ENCODE assay signal across 24 cellular contexts in the genomic region with DNA sequence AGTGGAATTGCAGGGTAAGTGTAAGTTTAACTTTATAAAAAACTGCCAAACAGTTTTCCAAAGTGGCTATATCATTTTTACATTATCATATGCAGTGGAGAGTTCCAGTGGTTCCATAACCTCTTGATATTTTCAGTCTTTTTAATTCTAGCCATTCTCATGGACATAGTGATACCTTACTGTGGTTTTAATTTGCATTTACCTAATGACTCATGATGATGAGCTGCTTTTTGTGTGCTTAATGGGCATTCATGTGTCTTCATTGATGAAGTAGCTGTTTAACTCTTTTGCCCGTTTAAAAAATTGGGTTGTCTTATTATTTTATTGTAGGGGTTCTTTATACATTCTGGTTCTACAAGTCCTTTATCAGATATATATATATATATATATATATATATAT. TPM values are rescaled to one million over a fixed set of nuclear protein-coding genes. Genes with fewer than 3 reads are reported as not detected.
A peak's percentile ranks its signal among the peaks of the same experiment; 100 is the strongest.
DNase-seq lines count a peak whose midpoint lies in the region; ATAC-seq, FAIRE-seq and TF ChIP-seq lines count a peak whose summit lies in the region.
"Had no signal": no experiment of that assay in that cellular context is flagged by ENCODE, and none has a peak within 500 bp of the region (broad histone marks: within the 10 kb centered on the region; RNA-seq: fewer than 3 reads in every experiment).

No MANE protein-coding gene starts in this region.

- no peak for DNase-seq in H54 (ENCODE audit: insufficient read length, low spot score)
- peak; percentile 55 for DNase-seq in M059J (ENCODE audit: low read depth)
- no peak for DNase-seq in activated B cell treated with CpG ODN at 0.5 μM for 24 hours
- peak; percentile 20 for DNase-seq in kidney tubule cell (ENCODE audit: low spot score)
- DNase-seq in omental fat pad (ENCODE audit: low spot score): no peak
- DNase-seq in pancreas: no peak
- DNase-seq in DMS 273 (lab: John Stamatoyannopoulos, UW; ENCODE audit: unreplicated experiment): no peak
- no peak for DNase-seq in spleen
- DNase-seq: Caco-2; CD4-positive, CD25-positive, alpha-beta regulatory T cell; DND-41; H9; HFFc6; NCI-H1105; NCI-H146; NCI-H2029; NCI-H2227 treated with DMSO at 0.1 percent for 48 hours; NCI-H510A; NCI-H774; Peyer's patch had no signal

- H3K4me1 ChIP-seq in pancreas (peaks cover 8 to 28% (median 22%) of the 10 kb centered on the region in 3 donors), spleen (peaks cover 4 to 32% (median 11%) of the 10 kb centered on the region in 6 donors)

- H3K27me3 Mint-ChIP-seq in activated B cell treated with CpG ODN at 0.5 μM for 24 hours: no peaks in the 10 kb centered on the region
- H3K27me3 Mint-ChIP-seq: CD4-positive, CD25-positive, alpha-beta regulatory T cell had no signal

- WGBS in pancreas, 2 donors: 90 to 91% methylated on average over 1 of the region's 1 CpG
- WGBS in spleen, 5 donors: 90 to 97% (median 92%) methylated on average over 1 of the region's 1 CpG

- POLR2A ChIA-PET in activated B cell treated with CpG ODN at 0.5 μM for 24 hours (lab: Charles Lee): no interaction called here

- H3K4me1 Mint-ChIP-seq in activated B cell treated with CpG ODN at 0.5 μM for 24 hours: peaks cover 7% of the 10 kb centered on the region
- H3K4me1 Mint-ChIP-seq: H9 had no signal

- H3K27ac ChIP-seq in pancreas: no peak overlapping the region
- H3K27ac ChIP-seq in spleen: no peak overlapping the region
- H3K27ac ChIP-seq: Peyer's patch, SJSA1 had no signal

- H3K9me3 ChIP-seq in pancreas (no peaks in the 10 kb centered on the region), spleen (peaks cover 0 to 8% (median 0%) of the 10 kb centered on the region in 8 donors)
- H3K9me3 ChIP-seq: Caco-2, Peyer's patch, SJSA1 had no signal

- FAIRE-seq in H54 (lab: Jason Lieb, UNC) (peak; percentile 20), pancreas (lab: Jason Lieb, UNC) (no peak)
- FAIRE-seq: GM12892, K562 had no signal

- no peak overlapping the region for H3K4me3 Mint-ChIP-seq in activated B cell treated with CpG ODN at 0.5 μM for 24 hours
- H3K4me3 Mint-ChIP-seq: CD4-positive, CD25-positive, alpha-beta regulatory T cell; H9; HFFc6 had no signal

- H3K36me3 ChIP-seq in pancreas (no peaks in the 10 kb centered on the region), spleen (peaks cover 0 to 57% (median 4%) of the 10 kb centered on the region in 6 donors)
- H3K36me3 ChIP-seq: Peyer's patch had no signal

- intact Hi-C loops in activated B cell treated with CpG ODN at 0.5 μM for 24 hours (cut with micrococcal nuclease) (no loop called here), pancreas (cut with DNase I) (no loop called here), spleen (cut with DNase I; ENCODE audit: low total_unique reads) (no loop called here)

- H3K4me3 ChIP-seq in pancreas (no peak overlapping the region), spleen (no peak overlapping the region)
- H3K4me3 ChIP-seq: K562, Peyer's patch, SJSA1 had no signal

- H3K36me3 Mint-ChIP-seq in activated B cell treated with CpG ODN at 0.5 μM for 24 hours (ENCODE audit: low read depth): peaks cover 36% of the 10 kb centered on the region

- TF ChIP-seq POLR2A in H54 (IDR thresholded peaks at IDR 0.05; ENCODE audit: low read depth, low read length): no peak
- TF ChIP-seq POLR2A in spleen (IDR thresholded peaks at IDR 0.05): no peak

- no peaks in the 10 kb centered on the region for H3K27me3 ChIP-seq in pancreas
- no peaks in the 10 kb centered on the region for H3K27me3 ChIP-seq in spleen (replicated peaks in 1 of 7)
- H3K27me3 ChIP-seq: Peyer's patch, SJSA1 had no signal

- CTCF ChIA-PET in activated B cell treated with CpG ODN at 0.5 μM for 24 hours (lab: Charles Lee): no interaction called here

- H3K27ac Mint-ChIP-seq in activated B cell treated with CpG ODN at 0.5 μM for 24 hours: no peak overlapping the region
- H3K27ac Mint-ChIP-seq: CD4-positive, CD25-positive, alpha-beta regulatory T cell; H9; HFFc6 had no signal

- ATAC-seq in activated B cell treated with CpG ODN at 0.5 μM for 24 hours (ENCODE audit: low read depth) (peak; percentile 42), omental fat pad (ENCODE audit: low FRiP score) (no peak), pancreas (no peak)
- ATAC-seq: K562, Right ventricle myocardium inferior had no signal

- H3K9me3 Mint-ChIP-seq in activated B cell treated with CpG ODN at 0.5 μM for 24 hours: no peaks in the 10 kb centered on the region
- H3K9me3 Mint-ChIP-seq: H9, HFFc6 had no signal

- TF ChIP-seq CTCF in activated B cell treated with CpG ODN at 0.5 μM for 24 hours (IDR thresholded peaks at IDR 0.05): no peak
- no peak for TF ChIP-seq CTCF in omental fat pad (IDR thresholded peaks at IDR 0.05)
- no peak for TF ChIP-seq CTCF in pancreas (IDR thresholded peaks at IDR 0.05)
- no peak for TF ChIP-seq CTCF in spleen (IDR thresholded peaks at IDR 0.05 in 8 of 11, conservative IDR thresholded peaks at IDR 0.05 in 3 of 11)

RNA-seq across cellular contexts. Expression of a gene that starts 29.4 kb away (rescaled TPM):
- 22.4 and 29.1 TPM in 2 replicates for total RNA-seq in M059J (2014; rRNA removed; shearing (Covaris generic))
- total RNA-seq in activated B cell treated with CpG ODN at 0.5 μM for 24 hours: 22.2 and 27.6 TPM in 2 replicates
- total RNA-seq in omental fat pad: 10 to 100 TPM; 21.3 to 41.9 (median 33.6) TPM
- total RNA-seq in pancreas: 10 to 100 TPM; 10.2 to 23.4 (median 13.0) TPM
- 1 to 10 TPM; 5.9 to 6.5 TPM for polyA plus RNA-seq in pancreas
- total RNA-seq in spleen: 10 to 100 TPM; 40.4 to 69.6 (median 53.5) TPM
- 1 to 10 TPM; 3.1 to 9.0 (median 3.6) TPM for polyA plus RNA-seq in spleen

Comparison
In these comparisons a context has a peak if more than half of its experiments do, and no peak if none do; other contexts are left out.
1. DNase-seq: peak in M059J (single experiment) and kidney tubule cell (single experiment); none in H54 (single experiment), activated B cell treated with CpG ODN at 0.5 μM for 24 hours (single experiment), omental fat pad (single experiment), pancreas (0 of 6), DMS 273 (single experiment) and spleen (single experiment).